Comparison of ENCODE assay signal across 1 cellular context in the genomic region with DNA sequence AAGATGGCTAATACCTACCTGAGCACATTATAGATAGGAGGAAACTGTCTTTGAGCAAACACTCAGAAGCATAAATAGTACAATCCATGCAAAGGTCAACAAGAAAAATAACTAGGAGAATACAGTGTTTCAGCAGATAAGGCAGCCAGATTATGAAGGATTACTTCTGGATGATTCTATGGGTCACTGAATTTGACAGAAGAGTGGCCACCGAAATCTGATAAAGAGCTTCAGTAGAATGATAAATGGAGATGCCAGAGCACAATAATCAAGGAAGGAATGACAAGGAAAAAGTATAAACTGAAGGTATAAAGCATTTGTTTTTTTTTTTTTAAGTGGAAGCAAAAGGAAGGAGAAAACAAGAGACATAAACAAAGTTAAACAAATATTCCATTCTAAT.
TF ChIP-seq lines count a peak whose summit lies in the region.

No MANE protein-coding gene starts in this region.

TF ChIP-seq in K562, 482 proteins besides CTCF, POLR2A, EP300 and RAD21 (continued from another document):
- TF ChIP-seq REST (CRISPR knock-in tag; IDR thresholded peaks at IDR 0.05; ENCODE audit: low read depth) (no peak), TGIF2 (CRISPR knock-in tag; IDR thresholded peaks at IDR 0.05) (no peak), NCOA2 (IDR thresholded peaks at IDR 0.05; ENCODE audit: partially characterized antibody in 2 of 2) (no peak), MCM7 (IDR thresholded peaks at IDR 0.05) (no peak), SRSF1 (IDR thresholded peaks at IDR 0.05; ENCODE audit: low read depth, low read length) (no peak), GATA2 (CRISPR knock-in tag; IDR thresholded peaks at IDR 0.05) (no peak), KDM1A (IDR thresholded peaks at IDR 0.05) (peak; percentile 23 to 52; a peak in 1 of 4 replicates), MEIS2 (IDR thresholded peaks at IDR 0.05; ENCODE audit: partially characterized antibody) (peak; percentile 56)
